1 cellular context compared by ENCODE assay signal in the genomic region with DNA sequence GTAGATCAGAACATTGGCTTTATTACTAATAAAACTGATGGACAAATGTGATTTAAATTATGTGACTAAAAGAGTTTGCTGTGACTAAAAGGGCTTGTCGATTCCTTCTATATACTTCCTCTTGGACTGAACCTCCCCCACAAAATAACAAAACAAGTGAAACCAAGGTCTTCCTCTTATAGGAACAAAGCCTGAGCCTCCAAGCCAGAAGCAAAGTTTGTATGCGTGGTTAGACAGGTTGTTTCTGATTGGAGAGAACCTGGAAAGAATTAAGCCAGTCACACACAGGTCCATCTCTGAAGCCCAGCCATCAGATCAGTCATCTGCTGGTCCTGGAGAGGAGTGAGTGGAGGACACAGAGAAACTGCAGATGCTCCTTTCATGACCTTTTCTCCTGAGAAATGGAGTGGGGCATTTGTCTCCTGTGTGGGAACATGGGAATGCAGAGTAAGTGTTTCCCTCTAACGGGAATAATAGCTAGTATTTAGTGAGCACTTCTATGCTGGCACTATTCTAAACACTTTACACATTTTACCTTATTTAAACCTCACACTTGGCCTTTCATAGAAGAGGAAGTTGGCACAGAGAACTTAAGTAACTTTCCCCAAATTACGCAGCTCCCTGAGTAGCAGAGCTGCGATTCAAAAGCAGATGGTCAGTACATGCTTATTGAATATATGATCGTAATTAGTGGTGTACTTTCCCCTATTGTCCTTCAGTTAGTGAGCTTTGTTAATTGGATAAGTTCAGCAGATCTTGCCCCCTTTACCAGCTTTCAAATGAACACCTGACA.
TF ChIP-seq lines count a peak whose summit lies in the region.

No MANE protein-coding gene starts in this region.

TF ChIP-seq in HepG2, 621 proteins besides CTCF, POLR2A, EP300 and RAD21 (continued from another document):
- TF ChIP-seq, protein P1, sequence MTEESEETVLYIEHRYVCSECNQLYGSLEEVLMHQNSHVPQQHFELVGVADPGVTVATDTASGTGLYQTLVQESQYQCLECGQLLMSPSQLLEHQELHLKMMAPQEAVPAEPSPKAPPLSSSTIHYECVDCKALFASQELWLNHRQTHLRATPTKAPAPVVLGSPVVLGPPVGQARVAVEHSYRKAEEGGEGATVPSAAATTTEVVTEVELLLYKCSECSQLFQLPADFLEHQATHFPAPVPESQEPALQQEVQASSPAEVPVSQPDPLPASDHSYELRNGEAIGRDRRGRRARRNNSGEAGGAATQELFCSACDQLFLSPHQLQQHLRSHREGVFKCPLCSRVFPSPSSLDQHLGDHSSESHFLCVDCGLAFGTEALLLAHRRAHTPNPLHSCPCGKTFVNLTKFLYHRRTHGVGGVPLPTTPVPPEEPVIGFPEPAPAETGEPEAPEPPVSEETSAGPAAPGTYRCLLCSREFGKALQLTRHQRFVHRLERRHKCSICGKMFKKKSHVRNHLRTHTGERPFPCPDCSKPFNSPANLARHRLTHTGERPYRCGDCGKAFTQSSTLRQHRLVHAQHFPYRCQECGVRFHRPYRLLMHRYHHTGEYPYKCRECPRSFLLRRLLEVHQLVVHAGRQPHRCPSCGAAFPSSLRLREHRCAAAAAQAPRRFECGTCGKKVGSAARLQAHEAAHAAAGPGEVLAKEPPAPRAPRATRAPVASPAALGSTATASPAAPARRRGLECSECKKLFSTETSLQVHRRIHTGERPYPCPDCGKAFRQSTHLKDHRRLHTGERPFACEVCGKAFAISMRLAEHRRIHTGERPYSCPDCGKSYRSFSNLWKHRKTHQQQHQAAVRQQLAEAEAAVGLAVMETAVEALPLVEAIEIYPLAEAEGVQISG (CRISPR knock-in tag; IDR thresholded peaks at IDR 0.05), result no peak
- TF ChIP-seq SALL1 (CRISPR knock-in tag; IDR thresholded peaks at IDR 0.05) (no peak), GTF3A (CRISPR knock-in tag; conservative IDR thresholded peaks at IDR 0.05) (no peak), JUN (CRISPR knock-in tag; IDR thresholded peaks at IDR 0.05) (no peak), RAD51 (IDR thresholded peaks at IDR 0.05; ENCODE audit: borderline replicate concordance) (no peak), SP140L (CRISPR knock-in tag; IDR thresholded peaks at IDR 0.05; ENCODE audit: borderline replicate concordance) (no peak), KLF16 (CRISPR knock-in tag; IDR thresholded peaks at IDR 0.05) (no peak), ZNF564 (CRISPR knock-in tag; IDR thresholded peaks at IDR 0.05) (no peak)
- TF ChIP-seq, protein P2, sequence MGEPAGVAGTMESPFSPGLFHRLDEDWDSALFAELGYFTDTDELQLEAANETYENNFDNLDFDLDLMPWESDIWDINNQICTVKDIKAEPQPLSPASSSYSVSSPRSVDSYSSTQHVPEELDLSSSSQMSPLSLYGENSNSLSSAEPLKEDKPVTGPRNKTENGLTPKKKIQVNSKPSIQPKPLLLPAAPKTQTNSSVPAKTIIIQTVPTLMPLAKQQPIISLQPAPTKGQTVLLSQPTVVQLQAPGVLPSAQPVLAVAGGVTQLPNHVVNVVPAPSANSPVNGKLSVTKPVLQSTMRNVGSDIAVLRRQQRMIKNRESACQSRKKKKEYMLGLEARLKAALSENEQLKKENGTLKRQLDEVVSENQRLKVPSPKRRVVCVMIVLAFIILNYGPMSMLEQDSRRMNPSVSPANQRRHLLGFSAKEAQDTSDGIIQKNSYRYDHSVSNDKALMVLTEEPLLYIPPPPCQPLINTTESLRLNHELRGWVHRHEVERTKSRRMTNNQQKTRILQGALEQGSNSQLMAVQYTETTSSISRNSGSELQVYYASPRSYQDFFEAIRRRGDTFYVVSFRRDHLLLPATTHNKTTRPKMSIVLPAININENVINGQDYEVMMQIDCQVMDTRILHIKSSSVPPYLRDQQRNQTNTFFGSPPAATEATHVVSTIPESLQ (CRISPR knock-in tag; conservative IDR thresholded peaks at IDR 0.05), result no peak
- TF ChIP-seq, protein P3, sequence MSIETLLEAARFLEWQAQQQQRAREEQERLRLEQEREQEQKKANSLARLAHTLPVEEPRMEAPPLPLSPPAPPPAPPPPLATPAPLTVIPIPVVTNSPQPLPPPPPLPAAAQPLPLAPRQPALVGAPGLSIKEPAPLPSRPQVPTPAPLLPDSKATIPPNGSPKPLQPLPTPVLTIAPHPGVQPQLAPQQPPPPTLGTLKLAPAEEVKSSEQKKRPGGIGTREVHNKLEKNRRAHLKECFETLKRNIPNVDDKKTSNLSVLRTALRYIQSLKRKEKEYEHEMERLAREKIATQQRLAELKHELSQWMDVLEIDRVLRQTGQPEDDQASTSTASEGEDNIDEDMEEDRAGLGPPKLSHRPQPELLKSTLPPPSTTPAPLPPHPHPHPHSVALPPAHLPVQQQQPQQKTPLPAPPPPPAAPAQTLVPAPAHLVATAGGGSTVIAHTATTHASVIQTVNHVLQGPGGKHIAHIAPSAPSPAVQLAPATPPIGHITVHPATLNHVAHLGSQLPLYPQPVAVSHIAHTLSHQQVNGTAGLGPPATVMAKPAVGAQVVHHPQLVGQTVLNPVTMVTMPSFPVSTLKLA (IDR thresholded peaks at IDR 0.05), result no peak
- TF ChIP-seq, protein P4, sequence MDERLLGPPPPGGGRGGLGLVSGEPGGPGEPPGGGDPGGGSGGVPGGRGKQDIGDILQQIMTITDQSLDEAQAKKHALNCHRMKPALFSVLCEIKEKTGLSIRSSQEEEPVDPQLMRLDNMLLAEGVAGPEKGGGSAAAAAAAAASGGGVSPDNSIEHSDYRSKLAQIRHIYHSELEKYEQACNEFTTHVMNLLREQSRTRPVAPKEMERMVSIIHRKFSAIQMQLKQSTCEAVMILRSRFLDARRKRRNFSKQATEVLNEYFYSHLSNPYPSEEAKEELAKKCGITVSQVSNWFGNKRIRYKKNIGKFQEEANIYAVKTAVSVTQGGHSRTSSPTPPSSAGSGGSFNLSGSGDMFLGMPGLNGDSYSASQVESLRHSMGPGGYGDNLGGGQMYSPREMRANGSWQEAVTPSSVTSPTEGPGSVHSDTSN (CRISPR knock-in tag; IDR thresholded peaks at IDR 0.05), result no peak
- TF ChIP-seq, protein P5, sequence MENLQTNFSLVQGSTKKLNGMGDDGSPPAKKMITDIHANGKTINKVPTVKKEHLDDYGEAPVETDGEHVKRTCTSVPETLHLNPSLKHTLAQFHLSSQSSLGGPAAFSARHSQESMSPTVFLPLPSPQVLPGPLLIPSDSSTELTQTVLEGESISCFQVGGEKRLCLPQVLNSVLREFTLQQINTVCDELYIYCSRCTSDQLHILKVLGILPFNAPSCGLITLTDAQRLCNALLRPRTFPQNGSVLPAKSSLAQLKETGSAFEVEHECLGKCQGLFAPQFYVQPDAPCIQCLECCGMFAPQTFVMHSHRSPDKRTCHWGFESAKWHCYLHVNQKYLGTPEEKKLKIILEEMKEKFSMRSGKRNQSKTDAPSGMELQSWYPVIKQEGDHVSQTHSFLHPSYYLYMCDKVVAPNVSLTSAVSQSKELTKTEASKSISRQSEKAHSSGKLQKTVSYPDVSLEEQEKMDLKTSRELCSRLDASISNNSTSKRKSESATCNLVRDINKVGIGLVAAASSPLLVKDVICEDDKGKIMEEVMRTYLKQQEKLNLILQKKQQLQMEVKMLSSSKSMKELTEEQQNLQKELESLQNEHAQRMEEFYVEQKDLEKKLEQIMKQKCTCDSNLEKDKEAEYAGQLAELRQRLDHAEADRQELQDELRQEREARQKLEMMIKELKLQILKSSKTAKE (CRISPR knock-in tag; IDR thresholded peaks at IDR 0.05; ENCODE audit: borderline replicate concordance), result no peak
- TF ChIP-seq, protein P6, sequence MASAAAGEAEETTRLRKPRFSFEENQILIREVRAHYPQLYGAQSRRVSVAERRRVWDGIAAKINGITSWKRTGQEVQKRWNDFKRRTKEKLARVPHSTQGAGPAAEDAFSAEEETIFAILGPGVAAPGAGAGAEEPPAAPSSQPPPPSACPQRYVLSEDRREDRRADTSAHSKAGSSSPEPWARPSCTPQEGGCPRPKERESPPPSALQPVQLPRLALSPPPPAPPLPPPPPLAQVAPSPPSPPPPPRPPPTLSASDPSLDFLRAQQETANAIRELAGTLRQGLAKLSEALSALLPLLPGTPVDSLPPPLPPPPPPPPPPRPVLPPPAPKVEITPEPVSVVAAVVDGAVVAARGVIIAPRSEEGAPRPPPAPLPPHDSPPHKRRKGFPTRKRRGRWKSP (CRISPR knock-in tag; IDR thresholded peaks at IDR 0.05), result no peak
